ENCODE assay signal across 13 cellular contexts in the genomic region with DNA sequence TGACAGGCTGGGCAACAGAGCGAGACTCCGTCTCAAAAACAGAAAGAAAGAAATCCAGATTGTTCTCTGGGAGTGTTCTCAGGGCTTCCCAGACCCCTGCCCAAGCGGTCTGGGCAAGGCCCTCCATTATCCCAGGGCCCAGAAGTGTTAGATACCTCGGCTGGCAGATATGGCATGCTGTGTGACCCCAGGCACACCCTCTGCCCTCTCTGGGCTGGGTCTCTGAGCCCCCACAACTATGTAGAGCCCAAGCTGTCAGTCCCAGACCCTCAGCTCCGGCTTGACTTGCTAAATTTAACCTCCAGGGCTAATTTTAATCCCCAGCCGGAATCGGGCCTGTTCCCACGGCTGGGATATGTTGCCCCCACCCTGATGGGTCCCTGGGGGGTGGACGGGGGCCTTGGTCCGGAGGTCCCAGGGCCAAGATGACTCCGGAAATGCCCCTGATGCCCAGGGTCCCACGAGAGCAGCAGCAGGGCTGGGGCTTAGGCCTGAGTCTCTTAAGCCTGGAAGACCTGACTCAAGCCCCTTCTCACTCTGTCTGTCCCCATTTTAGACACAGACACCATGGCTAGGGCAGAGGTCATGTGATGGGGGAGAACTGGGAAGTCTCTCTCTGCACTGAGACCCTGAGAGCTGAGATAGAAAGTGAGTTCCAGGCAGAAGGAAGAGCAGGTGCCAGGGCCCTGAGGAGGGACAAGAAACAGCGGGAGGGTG. TPM values are rescaled to one million over a fixed set of nuclear protein-coding genes. Genes with fewer than 3 reads are reported as not detected.
DNase-seq lines count a peak whose midpoint lies in the region; ATAC-seq, FAIRE-seq and TF ChIP-seq lines count a peak whose summit lies in the region.
"Had no signal": no experiment of that assay in that cellular context is flagged by ENCODE, and none has a peak within 500 bp of the region (broad histone marks: within the 10 kb centered on the region; RNA-seq: fewer than 3 reads in every experiment).

No MANE protein-coding gene starts in this region.

- no peak for FAIRE-seq in K562 (lab: Jason Lieb, UNC)
- FAIRE-seq: RCC 7860 had no signal

- no peaks in the 10 kb centered on the region for H3K27me3 Mint-ChIP-seq in activated naive CD4-positive, alpha-beta T cell treated with anti-CD3 and anti-CD28 coated beads, Interleukin-2, amount 10 ng/mL, durations not matched to agents 7 days and 5 days

- H3K9me3 ChIP-seq in K562 (replicated peaks; ENCODE audit: control insufficient read depth, insufficient read depth, low read depth, low read length) = no peaks in the 10 kb centered on the region
- no peaks in the 10 kb centered on the region for H3K9me3 ChIP-seq in sigmoid colon

- no peak overlapping the region for H3K4me3 Mint-ChIP-seq in activated naive CD4-positive, alpha-beta T cell treated with anti-CD3 and anti-CD28 coated beads, Interleukin-2, amount 10 ng/mL, durations not matched to agents 7 days and 5 days
- H3K4me3 Mint-ChIP-seq: GM23338 had no signal

- H3K9me1 ChIP-seq in K562 (ENCODE audit: control insufficient read depth, insufficient read depth, low read length) = no peaks in the 10 kb centered on the region

- H3K27me3 ChIP-seq in K562 (ENCODE audit: control insufficient read depth in 2 of 2, insufficient read depth in 2 of 2, low read length in 2 of 2) (no peaks in the 10 kb centered on the region), sigmoid colon (no peaks in the 10 kb centered on the region)
- H3K27me3 ChIP-seq: BLaER1 treated with 17β-estradiol and CSF1 and Interleukin-3, amounts not matched to agents 10 nM and 100 nM had no signal

- H3K9ac ChIP-seq in K562 (ENCODE audit: insufficient read depth in 1 of 2, low read depth in 2 of 2, low read length in 2 of 2) = 0 out of 4 replicates have a peak overlapping the region, but pooled peaks of 1 of the 2 experiments have one; percentile 4
- H3K9ac ChIP-seq: BLaER1 treated with 17β-estradiol and CSF1 and Interleukin-3, amounts not matched to agents 10 nM and 100 nM had no signal

- peak overlapping the region; percentile 37 for H3K27ac Mint-ChIP-seq in activated naive CD4-positive, alpha-beta T cell treated with anti-CD3 and anti-CD28 coated beads, Interleukin-2, amount 10 ng/mL, durations not matched to agents 7 days and 5 days
- H3K27ac Mint-ChIP-seq: GM23338 had no signal

- no peak for TF ChIP-seq POLR2A in K562 (conservative IDR thresholded peaks at IDR 0.05)
- TF ChIP-seq POLR2A in sigmoid colon (IDR thresholded peaks at IDR 0.05) = no peak

- H3K79me2 ChIP-seq in K562 (ENCODE audit: control insufficient read depth, insufficient read depth, low read length) = no peaks in the 10 kb centered on the region

- no peak overlapping the region for H3K4me2 ChIP-seq in K562 (ENCODE audit: insufficient read depth, low read length)
- H3K4me2 ChIP-seq: GM23338 had no signal

- no peak for TF ChIP-seq EP300 in K562 (IDR thresholded peaks at IDR 0.05; ENCODE audit: low read length)
- TF ChIP-seq EP300 in sigmoid colon (IDR thresholded peaks at IDR 0.05) = no peak

- TF ChIP-seq CTCF in K562 (IDR thresholded peaks at IDR 0.05 in 2 of 3, conservative IDR thresholded peaks at IDR 0.05 in 1 of 3; ENCODE audit: insufficient read depth in 2 of 3, low read depth in 1 of 3, low read length in 3 of 3) (no peak), sigmoid colon (IDR thresholded peaks at IDR 0.05) (no peak)

- no peak for DNase-seq in activated naive CD4-positive, alpha-beta T cell treated with anti-CD3 and anti-CD28 coated beads, Interleukin-2, amount 10 ng/mL, durations not matched to agents 7 days and 5 days
- no peak for DNase-seq in activated naive CD4-positive, alpha-beta T cell (lab: John Stamatoyannopoulos, UW)
- DNase-seq in K562 (ENCODE audit: extremely low read depth in 1 of 4, low spot score in 3 of 4) = no peak
- no peak for DNase-seq in sigmoid colon
- DNase-seq: NCI-H1436, NCI-H2081, NCI-H510A treated with DMSO at 0.1 percent for 48 hours, SIG-M5 had no signal

- ATAC-seq in K562 = no peak
- ATAC-seq: GM23338 had no signal

- H3K36me3 Mint-ChIP-seq in activated naive CD4-positive, alpha-beta T cell treated with anti-CD3 and anti-CD28 coated beads, Interleukin-2, amount 10 ng/mL, durations not matched to agents 7 days and 5 days = peaks cover 8% of the 10 kb centered on the region

- WGBS in K562 (ENCODE audit: insufficient coverage, low coverage, missing lambda C conversion rate) = 42% methylated on average over 13 of the region's 13 CpGs
- 86 to 88% methylated on average over 13 of the region's 13 CpGs for WGBS in sigmoid colon, 2 donors

- H3K4me3 ChIP-seq in K562 (no peak overlapping the region), sigmoid colon (no peak overlapping the region)
- H3K4me3 ChIP-seq: BLaER1 treated with 17β-estradiol and CSF1 and Interleukin-3, amounts not matched to agents 10 nM and 100 nM; GM23338 had no signal

- CTCF ChIA-PET in activated naive CD4-positive, alpha-beta T cell treated with anti-CD3 and anti-CD28 coated beads, Interleukin-2, amount 10 ng/mL, durations not matched to agents 7 days and 5 days (lab: Charles Lee) = no interaction called here
- CTCF ChIA-PET in K562 (lab: Yijun Ruan, JAX; ENCODE audit: low intra/inter-chr PET ratio) = no interaction called here

- no peaks in the 10 kb centered on the region for H3K9me3 Mint-ChIP-seq in activated naive CD4-positive, alpha-beta T cell treated with anti-CD3 and anti-CD28 coated beads, Interleukin-2, amount 10 ng/mL, durations not matched to agents 7 days and 5 days
- H3K9me3 Mint-ChIP-seq: GM23338 had no signal

- H3K27ac ChIP-seq in K562 (ENCODE audit: extremely low read depth, low read depth, low read length) (no peak overlapping the region), sigmoid colon (no peak overlapping the region)
- H3K27ac ChIP-seq: 22Rv1; BLaER1 treated with 17β-estradiol and CSF1 and Interleukin-3, amounts not matched to agents 10 nM and 100 nM had no signal

- no peak for TF ChIP-seq RAD21 in K562 (CRISPR knock-in tag; conservative IDR thresholded peaks at IDR 0.05 in 1 of 2, IDR thresholded peaks at IDR 0.05 in 1 of 2)

- intact Hi-C loops in K562 (cut with micrococcal nuclease) = no loop called here
- intact Hi-C loops in sigmoid colon (cut with DNase I) = no loop called here

- no TSS peak for BruUV-seq in K562 (replicated peaks; lab: Mats Ljungman, UMichigan)

- no peak overlapping the region for H2AFZ ChIP-seq in K562 (ENCODE audit: low read depth, low read length)
- H2AFZ ChIP-seq: GM23338 had no signal

- no peaks in the 10 kb centered on the region for H4K20me1 ChIP-seq in K562 (replicated peaks; ENCODE audit: control insufficient read depth, insufficient read depth, low read length)

- in situ Hi-C loops in K562 (cut with MboI) = no loop called here

- no peaks in the 10 kb centered on the region for H3K36me3 ChIP-seq in K562 (ENCODE audit: control insufficient read depth, insufficient read depth, low read length)
- H3K36me3 ChIP-seq in sigmoid colon = peaks cover 0 to 16% (median 7%) of the 10 kb centered on the region in 4 donors

- H3K4me1 Mint-ChIP-seq in activated naive CD4-positive, alpha-beta T cell treated with anti-CD3 and anti-CD28 coated beads, Interleukin-2, amount 10 ng/mL, durations not matched to agents 7 days and 5 days = no peaks in the 10 kb centered on the region

- H3K4me1 ChIP-seq in K562 (replicated peaks in 1 of 2; ENCODE audit: control insufficient read depth in 2 of 2, insufficient read depth in 2 of 2, low read length in 2 of 2) = peaks cover 0 to 3% of the 10 kb centered on the region in 2 experiments; a peak in 2 of 5 replicates
- H3K4me1 ChIP-seq in sigmoid colon = no peaks in the 10 kb centered on the region

- POLR2A ChIA-PET in K562 (lab: Yijun Ruan, JAX) = interaction anchor here (0.9 kb wide), 1 partner anchor 12 kb away, joined by 3 read pairs; no protein-coding TSS in a partner anchor

RNA-seq across cellular contexts. Expression of a gene that starts 14.5 kb away (rescaled TPM):
- total RNA-seq in K562 (2011; cell fraction: chromatin; rRNA removed; ENCODE audit: low replicate concordance) = 61.8 and 208 TPM in 2 replicates
- 275 and 276 TPM in 2 replicates for total RNA-seq in K562 (2011; cell fraction: nucleolus; rRNA removed)
- total RNA-seq in K562 (2011; cell fraction: nucleoplasm; rRNA removed) = 120 and 154 TPM in 2 replicates
- 77.2 and 105 TPM in 2 replicates for total RNA-seq in K562 (2014; rRNA removed)
- 15.4 and 24.5 TPM in 2 replicates for total RNA-seq in K562 (2014; rRNA removed; fragmentation: Illumina TruSeq; extraction: Trizol)
- total RNA-seq in K562 (2015; rRNA removed; fragmentation: Illumina TruSeq; extraction: Trizol) = 33.8 and 38.9 TPM in 2 replicates
- total RNA-seq in K562 (2021) = 76.7 and 81.2 TPM in 2 replicates
- polyA plus RNA-seq in K562 (2011; rRNA removed) = 42.5 and 66.4 TPM in 2 replicates
- polyA plus RNA-seq in K562 (2011; cell fraction: cytosol; rRNA removed) = 82.2 and 238 TPM in 2 replicates
- 177 and 332 TPM in 2 replicates for polyA plus RNA-seq in K562 (2011; cell fraction: nucleus; rRNA removed)
- 45.4 and 63.2 TPM in 2 replicates for polyA plus RNA-seq in K562 (2012)
- polyA plus RNA-seq in K562 (2014; fragmentation: Illumina TruSeq; extraction: Trizol) = 29.2 and 68.5 TPM in 2 replicates
- polyA plus RNA-seq in K562 (2014; fragmentation: Nextera tagmentation; extraction: Ambion mirVana) = 1 to 10 TPM in 1 of 2 experiments, under 1 TPM in 1; 0.63 to 4.7 TPM
- 92.3 and 98.4 TPM in 2 replicates for polyA plus RNA-seq in K562 (2014; rRNA removed)
- polyA minus RNA-seq in K562 (2011; rRNA and poly(A)+ RNA removed) = 35.9 and 53.2 TPM in 2 replicates
- 52.1 and 59.5 TPM in 2 replicates for polyA minus RNA-seq in K562 (2011; cell fraction: cytosol; rRNA and poly(A)+ RNA removed)
- 89.7 and 90.0 TPM in 2 replicates for polyA minus RNA-seq in K562 (2011; cell fraction: nucleus; rRNA and poly(A)+ RNA removed)
- 10 to 100 TPM; 14.8 to 28.0 (median 18.3) TPM for total RNA-seq in sigmoid colon
- polyA plus RNA-seq in sigmoid colon = 10 to 100 TPM in 1 of 3 donors, 1 to 10 TPM in 2; 3.0 to 22.6 (median 4.4) TPM

RNA-seq across cellular contexts. Expression of a gene that starts 17.2 kb away (rescaled TPM):
- total RNA-seq in K562 (2011; cell fraction: chromatin; rRNA removed; ENCODE audit: low replicate concordance) = 1.4 TPM in 1 of 2 replicates, not detected in the other
- 1.2 and 1.7 TPM in 2 replicates for total RNA-seq in K562 (2011; cell fraction: nucleolus; rRNA removed)
- total RNA-seq in K562 (2011; cell fraction: nucleoplasm; rRNA removed) = 1.4 and 1.8 TPM in 2 replicates
- total RNA-seq in K562 (2014; rRNA removed) = 0.16 and 0.77 TPM in 2 replicates
- total RNA-seq in K562 (2014; rRNA removed; fragmentation: Illumina TruSeq; extraction: Trizol) = not detected in 2 replicates
- total RNA-seq in K562 (2015; rRNA removed; fragmentation: Illumina TruSeq; extraction: Trizol) = 0.14 and 0.23 TPM in 2 replicates
- 0.72 and 1.9 TPM in 2 replicates for total RNA-seq in K562 (2021)
- polyA plus RNA-seq in K562 (2011; rRNA removed) = 0.15 and 0.26 TPM in 2 replicates
- 0.12 and 0.25 TPM in 2 replicates for polyA plus RNA-seq in K562 (2011; cell fraction: cytosol; rRNA removed)
- 1.1 and 1.8 TPM in 2 replicates for polyA plus RNA-seq in K562 (2011; cell fraction: nucleus; rRNA removed)
- 0.14 and 7.0 TPM in 2 replicates for polyA plus RNA-seq in K562 (2012)
- polyA plus RNA-seq in K562 (2014; fragmentation: Illumina TruSeq; extraction: Trizol) = 0.65 and 1.0 TPM in 2 replicates
- polyA plus RNA-seq in K562 (2014; fragmentation: Nextera tagmentation; extraction: Ambion mirVana) = not detected
- 0.46 and 1.1 TPM in 2 replicates for polyA plus RNA-seq in K562 (2014; rRNA removed)
- not detected in 2 replicates for polyA minus RNA-seq in K562 (2011; rRNA and poly(A)+ RNA removed)
- polyA minus RNA-seq in K562 (2011; cell fraction: cytosol; rRNA and poly(A)+ RNA removed) = not detected in 2 replicates
- 0.27 and 0.89 TPM in 2 replicates for polyA minus RNA-seq in K562 (2011; cell fraction: nucleus; rRNA and poly(A)+ RNA removed)
- not detected for total RNA-seq in sigmoid colon
- 1 to 10 TPM in 1 of 3 donors, not detected in 2; 2.2 TPM for polyA plus RNA-seq in sigmoid colon
- total RNA-seq: HT1080 had no signal

RNA-seq across cellular contexts. Expression of a gene that starts 39.1 kb away (rescaled TPM):
- total RNA-seq in K562 (2011; cell fraction: chromatin; rRNA removed; ENCODE audit: low replicate concordance) = 26.1 and 65.6 TPM in 2 replicates
- 31.4 and 35.8 TPM in 2 replicates for total RNA-seq in K562 (2011; cell fraction: nucleolus; rRNA removed)
- total RNA-seq in K562 (2011; cell fraction: nucleoplasm; rRNA removed) = 36.1 and 51.5 TPM in 2 replicates
- total RNA-seq in K562 (2014; rRNA removed) (33.3 and 33.6 TPM in 2 replicates), K562 (2014; rRNA removed; fragmentation: Illumina TruSeq; extraction: Trizol) (7.9 and 11.3 TPM in 2 replicates), K562 (2015; rRNA removed; fragmentation: Illumina TruSeq; extraction: Trizol) (16.3 and 17.3 TPM in 2 replicates), K562 (2021) (30.4 and 30.5 TPM in 2 replicates), sigmoid colon (10 to 100 TPM in 3 of 4 donors, 1 to 10 TPM in 1; 9.3 to 16.9 (median 11.9) TPM)
- polyA plus RNA-seq in K562 (2011; rRNA removed) (11.2 and 12.7 TPM in 2 replicates), K562 (2014; fragmentation: Illumina TruSeq; extraction: Trizol) (24.4 and 31.3 TPM in 2 replicates), K562 (2014; fragmentation: Nextera tagmentation; extraction: Ambion mirVana) (1 to 10 TPM; 4.6 to 9.4 TPM), K562 (2014; rRNA removed) (28.7 and 29.9 TPM in 2 replicates), sigmoid colon (10 to 100 TPM; 30.6 to 39.3 (median 37.8) TPM)
- 12.3 and 35.6 TPM in 2 replicates for polyA plus RNA-seq in K562 (2011; cell fraction: cytosol; rRNA removed)
- polyA plus RNA-seq in K562 (2011; cell fraction: nucleus; rRNA removed) = 20.9 and 34.2 TPM in 2 replicates
- 17.6 and 20.6 TPM in 2 replicates for polyA plus RNA-seq in K562 (2012)
- polyA minus RNA-seq in K562 (2011; rRNA and poly(A)+ RNA removed) = 3.8 and 6.9 TPM in 2 replicates
- 6.7 and 7.9 TPM in 2 replicates for polyA minus RNA-seq in K562 (2011; cell fraction: cytosol; rRNA and poly(A)+ RNA removed)
- 5.7 and 7.3 TPM in 2 replicates for polyA minus RNA-seq in K562 (2011; cell fraction: nucleus; rRNA and poly(A)+ RNA removed)

RNA-seq across cellular contexts. Expression of a gene that starts 39.2 kb away (rescaled TPM):
- 68.6 and 223 TPM in 2 replicates for total RNA-seq in K562 (2011; cell fraction: chromatin; rRNA removed; ENCODE audit: low replicate concordance)
- 202 and 233 TPM in 2 replicates for total RNA-seq in K562 (2011; cell fraction: nucleolus; rRNA removed)
- total RNA-seq in K562 (2011; cell fraction: nucleoplasm; rRNA removed) = 103 and 126 TPM in 2 replicates
- total RNA-seq in K562 (2014; rRNA removed) (152 and 203 TPM in 2 replicates), K562 (2014; rRNA removed; fragmentation: Illumina TruSeq; extraction: Trizol) (79.8 and 106 TPM in 2 replicates), K562 (2015; rRNA removed; fragmentation: Illumina TruSeq; extraction: Trizol) (158 and 164 TPM in 2 replicates), K562 (2021) (176 and 185 TPM in 2 replicates), sigmoid colon (10 to 100 TPM; 34.2 to 56.1 (median 54.9) TPM)
- polyA plus RNA-seq in K562 (2011; rRNA removed) (68.6 and 70.4 TPM in 2 replicates), K562 (2014; fragmentation: Illumina TruSeq; extraction: Trizol) (181 and 187 TPM in 2 replicates), K562 (2014; fragmentation: Nextera tagmentation; extraction: Ambion mirVana) (100 to 1,000 TPM in 1 of 2 experiments, 10 to 100 TPM in 1; 81.4 to 150 TPM), K562 (2014; rRNA removed) (138 and 143 TPM in 2 replicates), sigmoid colon (10 to 100 TPM; 78.6 to 91.7 (median 87.1) TPM)
- polyA plus RNA-seq in K562 (2011; cell fraction: cytosol; rRNA removed) = 91.9 and 206 TPM in 2 replicates
- 256 and 295 TPM in 2 replicates for polyA plus RNA-seq in K562 (2011; cell fraction: nucleus; rRNA removed)
- 186 and 218 TPM in 2 replicates for polyA plus RNA-seq in K562 (2012)
- 23.8 and 46.5 TPM in 2 replicates for polyA minus RNA-seq in K562 (2011; rRNA and poly(A)+ RNA removed)
- polyA minus RNA-seq in K562 (2011; cell fraction: cytosol; rRNA and poly(A)+ RNA removed) = 50.6 and 74.2 TPM in 2 replicates
- 71.6 and 78.2 TPM in 2 replicates for polyA minus RNA-seq in K562 (2011; cell fraction: nucleus; rRNA and poly(A)+ RNA removed)

RNA-seq across cellular contexts. Expression of a gene that starts 50.4 kb away (rescaled TPM):
- total RNA-seq in K562 (2011; cell fraction: chromatin; rRNA removed; ENCODE audit: low replicate concordance) = 15.0 and 44.6 TPM in 2 replicates
- 37.5 and 41.5 TPM in 2 replicates for total RNA-seq in K562 (2011; cell fraction: nucleolus; rRNA removed)
- total RNA-seq in K562 (2011; cell fraction: nucleoplasm; rRNA removed) = 28.9 and 30.6 TPM in 2 replicates
- total RNA-seq in K562 (2014; rRNA removed) (31.3 and 33.1 TPM in 2 replicates), K562 (2014; rRNA removed; fragmentation: Illumina TruSeq; extraction: Trizol) (23.1 and 26.3 TPM in 2 replicates), K562 (2015; rRNA removed; fragmentation: Illumina TruSeq; extraction: Trizol) (26.4 TPM in 2 replicates), K562 (2021) (32.4 and 35.6 TPM in 2 replicates), sigmoid colon (10 to 100 TPM; 11.1 to 23.4 (median 14.7) TPM)
- polyA plus RNA-seq in K562 (2011; rRNA removed) (22.3 and 23.7 TPM in 2 replicates), K562 (2014; fragmentation: Illumina TruSeq; extraction: Trizol) (30.3 and 33.1 TPM in 2 replicates), K562 (2014; fragmentation: Nextera tagmentation; extraction: Ambion mirVana) (10 to 100 TPM; 55.3 to 77.4 TPM), K562 (2014; rRNA removed) (37.5 and 39.0 TPM in 2 replicates), sigmoid colon (10 to 100 TPM in 2 of 3 donors, 1 to 10 TPM in 1; 8.3 to 25.3 (median 11.4) TPM)
- polyA plus RNA-seq in K562 (2011; cell fraction: cytosol; rRNA removed) = 19.2 and 25.1 TPM in 2 replicates
- polyA plus RNA-seq in K562 (2011; cell fraction: nucleus; rRNA removed) = 56.3 and 62.7 TPM in 2 replicates
- polyA plus RNA-seq in K562 (2012) = 22.1 and 26.0 TPM in 2 replicates
- 8.9 and 10.0 TPM in 2 replicates for polyA minus RNA-seq in K562 (2011; rRNA and poly(A)+ RNA removed)
- polyA minus RNA-seq in K562 (2011; cell fraction: cytosol; rRNA and poly(A)+ RNA removed) = 5.2 and 8.1 TPM in 2 replicates
- 10.4 and 19.0 TPM in 2 replicates for polyA minus RNA-seq in K562 (2011; cell fraction: nucleus; rRNA and poly(A)+ RNA removed)
